Comparison of ENCODE assay signal across 25 cellular contexts in the genomic region with DNA sequence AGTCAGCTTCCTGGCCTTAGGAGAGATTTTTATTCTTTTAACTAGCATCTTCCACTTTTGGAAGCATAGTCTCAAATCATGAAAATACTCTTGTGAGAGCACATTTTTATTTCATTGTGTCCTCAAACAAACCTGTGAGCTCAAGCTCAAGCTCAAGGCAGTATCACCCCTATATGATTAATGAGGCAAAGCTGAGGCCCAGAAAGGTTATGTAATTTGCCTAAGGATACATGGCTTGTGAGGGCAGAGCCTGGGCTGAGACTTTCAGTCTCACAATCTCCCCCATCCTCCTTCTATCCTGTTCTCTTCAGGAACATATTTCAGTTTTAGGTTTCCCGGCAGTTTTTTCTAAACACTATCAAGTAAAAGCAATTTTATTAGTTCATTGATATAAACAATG.
"Had no signal": no experiment of that assay in that cellular context is flagged by ENCODE, and none has a peak within 500 bp of the region (broad histone marks: within the 10 kb centered on the region; RNA-seq: fewer than 3 reads in every experiment).

No MANE protein-coding gene starts in this region.

- H2AFZ ChIP-seq: neural progenitor cell had no signal

- FAIRE-seq: colon, frontal cortex, TTC549 had no signal

- ATAC-seq: activated CD8-positive, alpha-beta memory T cell treated with anti-CD3 and anti-CD28 coated beads, Interleukin-2, amount 10 ng/mL, durations not matched to agents 7 days and 5 days; activated T-helper 17 cell treated with anti-CD3 and anti-CD28 coated beads, Interleukin-2, amount 50 U/mL, for 72 hours; body of pancreas; left ventricle myocardium superior; naive thymus-derived CD4-positive, alpha-beta T cell; right cardiac atrium; stimulated activated naive CD8-positive, alpha-beta T cell treated with anti-CD3 and anti-CD28 coated beads, Interleukin-15, amount 100 ng/mL, for 72 hours had no signal

- H3K27me3 Mint-ChIP-seq: activated B cell treated with CpG ODN at 0.5 μM for 24 hours; activated CD4-positive, alpha-beta memory T cell treated with anti-CD3 and anti-CD28 coated beads, Interleukin-2, amount 10 ng/mL, durations not matched to agents 7 days and 5 days; activated naive CD8-positive, alpha-beta T cell treated with anti-CD3 and anti-CD28 coated beads, Interleukin-2, amount 10 ng/mL, durations not matched to agents 7 days and 5 days; activated T-helper 17 cell treated with anti-CD3 and anti-CD28 coated beads, Interleukin-2, amount 50 U/mL, for 72 hours; stimulated activated naive CD8-positive, alpha-beta T cell treated with anti-CD3 and anti-CD28 coated beads, Interleukin-15, amount 100 ng/mL, for 72 hours had no signal

- H3K27ac ChIP-seq: body of pancreas, dorsolateral prefrontal cortex, neural progenitor cell, suprapubic skin, upper lobe of left lung had no signal

- H3K36me3 ChIP-seq: neural progenitor cell, prostate gland, suprapubic skin, upper lobe of left lung had no signal

- DNase-seq: activated B cell treated with CpG ODN at 0.5 μM for 24 hours; activated CD4-positive, alpha-beta memory T cell treated with anti-CD3 and anti-CD28 coated beads, Interleukin-2, amount 10 ng/mL, durations not matched to agents 7 days and 5 days; activated CD4-positive, alpha-beta T cell treated with anti-CD3 and anti-CD28 coated beads for 48 hours; activated CD8-positive, alpha-beta memory T cell treated with anti-CD3 and anti-CD28 coated beads, Interleukin-2, amount 10 ng/mL, durations not matched to agents 7 days and 5 days; activated naive CD4-positive, alpha-beta T cell; activated naive CD8-positive, alpha-beta T cell treated with anti-CD3 and anti-CD28 coated beads, Interleukin-2, amount 10 ng/mL, durations not matched to agents 7 days and 5 days; body of pancreas; central memory CD4-positive, alpha-beta T cell; dorsolateral prefrontal cortex; head of caudate nucleus; kidney glomerular epithelial cell; left ventricle myocardium superior; mesenchymal stem cell; naive thymus-derived CD4-positive, alpha-beta T cell; right cardiac atrium; stimulated activated naive CD8-positive, alpha-beta T cell treated with anti-CD3 and anti-CD28 coated beads, Interleukin-15, amount 100 ng/mL, for 72 hours; upper lobe of left lung had no signal

- H3K4me3 ChIP-seq: body of pancreas, dorsolateral prefrontal cortex, neural progenitor cell, prostate gland, suprapubic skin, upper lobe of left lung had no signal

- H3K9me3 Mint-ChIP-seq: activated B cell treated with CpG ODN at 0.5 μM for 24 hours; activated T-helper 17 cell treated with anti-CD3 and anti-CD28 coated beads, Interleukin-2, amount 50 U/mL, for 72 hours; neural progenitor cell; stimulated activated naive CD8-positive, alpha-beta T cell treated with anti-CD3 and anti-CD28 coated beads, Interleukin-15, amount 100 ng/mL, for 72 hours; T-helper 2 cell treated with Interferon-gamma antibody and Interleukin-4, amounts not matched to agents 5 μg/mL and 100 μg/mL, for 36 hours had no signal

- H3K9ac ChIP-seq: neural progenitor cell had no signal

- H3K27ac Mint-ChIP-seq: activated B cell treated with CpG ODN at 0.5 μM for 24 hours; activated CD4-positive, alpha-beta memory T cell treated with anti-CD3 and anti-CD28 coated beads, Interleukin-2, amount 10 ng/mL, durations not matched to agents 7 days and 5 days; activated CD8-positive, alpha-beta memory T cell treated with anti-CD3 and anti-CD28 coated beads, Interleukin-2, amount 10 ng/mL, durations not matched to agents 7 days and 5 days; activated naive CD8-positive, alpha-beta T cell treated with anti-CD3 and anti-CD28 coated beads, Interleukin-2, amount 10 ng/mL, durations not matched to agents 7 days and 5 days; activated T-helper 17 cell treated with anti-CD3 and anti-CD28 coated beads, Interleukin-2, amount 50 U/mL, for 72 hours; naive thymus-derived CD4-positive, alpha-beta T cell; neural progenitor cell; stimulated activated naive CD8-positive, alpha-beta T cell treated with anti-CD3 and anti-CD28 coated beads, Interleukin-15, amount 100 ng/mL, for 72 hours; T-helper 2 cell treated with Interferon-gamma antibody and Interleukin-4, amounts not matched to agents 5 μg/mL and 100 μg/mL, for 36 hours had no signal

- H3K4me2 ChIP-seq: neural progenitor cell had no signal

- H3K4me1 Mint-ChIP-seq: activated CD4-positive, alpha-beta memory T cell treated with anti-CD3 and anti-CD28 coated beads, Interleukin-2, amount 10 ng/mL, durations not matched to agents 7 days and 5 days; activated CD8-positive, alpha-beta memory T cell treated with anti-CD3 and anti-CD28 coated beads, Interleukin-2, amount 10 ng/mL, durations not matched to agents 7 days and 5 days; activated naive CD8-positive, alpha-beta T cell treated with anti-CD3 and anti-CD28 coated beads, Interleukin-2, amount 10 ng/mL, durations not matched to agents 7 days and 5 days; activated T-helper 17 cell treated with anti-CD3 and anti-CD28 coated beads, Interleukin-2, amount 50 U/mL, for 72 hours; stimulated activated naive CD8-positive, alpha-beta T cell treated with anti-CD3 and anti-CD28 coated beads, Interleukin-15, amount 100 ng/mL, for 72 hours had no signal

- H3K27me3 ChIP-seq: body of pancreas, dorsolateral prefrontal cortex, neural progenitor cell, suprapubic skin, upper lobe of left lung had no signal

- H3K9me3 ChIP-seq: body of pancreas, prostate gland, suprapubic skin, upper lobe of left lung had no signal

- H3K4me3 Mint-ChIP-seq: activated B cell treated with CpG ODN at 0.5 μM for 24 hours; activated CD4-positive, alpha-beta memory T cell treated with anti-CD3 and anti-CD28 coated beads, Interleukin-2, amount 10 ng/mL, durations not matched to agents 7 days and 5 days; activated CD8-positive, alpha-beta memory T cell treated with anti-CD3 and anti-CD28 coated beads, Interleukin-2, amount 10 ng/mL, durations not matched to agents 7 days and 5 days; activated naive CD8-positive, alpha-beta T cell treated with anti-CD3 and anti-CD28 coated beads, Interleukin-2, amount 10 ng/mL, durations not matched to agents 7 days and 5 days; activated T-helper 17 cell treated with anti-CD3 and anti-CD28 coated beads, Interleukin-2, amount 50 U/mL, for 72 hours; naive thymus-derived CD4-positive, alpha-beta T cell; neural progenitor cell; stimulated activated naive CD8-positive, alpha-beta T cell treated with anti-CD3 and anti-CD28 coated beads, Interleukin-15, amount 100 ng/mL, for 72 hours; T-helper 2 cell treated with Interferon-gamma antibody and Interleukin-4, amounts not matched to agents 5 μg/mL and 100 μg/mL, for 36 hours had no signal

- H3K36me3 Mint-ChIP-seq: activated CD8-positive, alpha-beta memory T cell treated with anti-CD3 and anti-CD28 coated beads, Interleukin-2, amount 10 ng/mL, durations not matched to agents 7 days and 5 days; activated naive CD8-positive, alpha-beta T cell treated with anti-CD3 and anti-CD28 coated beads, Interleukin-2, amount 10 ng/mL, durations not matched to agents 7 days and 5 days; naive thymus-derived CD4-positive, alpha-beta T cell; neural progenitor cell had no signal

- H3K4me1 ChIP-seq: prostate gland, upper lobe of left lung had no signal
